14 cellular contexts compared by ENCODE assay signal in the genomic region with DNA sequence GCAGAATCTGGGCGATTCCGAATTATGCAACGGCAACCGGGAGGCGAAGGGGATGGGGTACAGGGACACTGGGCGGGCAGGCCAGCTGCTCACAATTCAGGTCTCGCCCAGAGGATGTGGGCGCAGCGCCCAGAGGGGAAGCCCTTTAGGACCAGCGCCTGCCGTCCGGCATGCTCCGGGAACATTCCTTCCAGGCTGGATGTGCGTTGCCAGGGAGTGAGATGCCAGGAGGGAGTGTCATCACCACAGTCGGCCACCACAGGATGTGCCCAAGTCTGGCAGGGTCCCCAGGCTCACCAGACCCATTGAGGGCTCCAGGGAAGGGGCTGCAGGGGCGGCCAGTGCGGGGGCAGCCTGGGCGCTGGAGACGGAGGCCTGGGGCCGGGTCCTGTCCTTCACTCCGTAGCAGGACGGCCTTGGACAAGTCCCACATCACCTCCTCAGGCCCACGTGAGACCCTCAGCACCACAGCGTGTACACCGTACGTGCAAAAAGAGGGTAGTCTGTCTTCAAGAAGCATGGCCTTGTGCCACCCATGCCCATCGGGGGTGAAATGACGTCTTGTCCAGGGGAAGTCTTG.
DNase-seq lines count a peak whose midpoint lies in the region; FAIRE-seq and TF ChIP-seq lines count a peak whose summit lies in the region.
"Had no signal": no experiment of that assay in that cellular context is flagged by ENCODE, and none has a peak within 500 bp of the region (broad histone marks: within the 10 kb centered on the region; RNA-seq: fewer than 3 reads in every experiment).

No MANE protein-coding gene starts in this region.

- no peaks in the 10 kb centered on the region for H3K36me3 ChIP-seq in mammary epithelial cell (ENCODE audit: insufficient read depth, low read length)
- H3K36me3 ChIP-seq: stomach had no signal

- H3K4me2 ChIP-seq in mammary epithelial cell (ENCODE audit: insufficient read depth, low read depth, low read length), result peak overlapping the region; percentile 48

- no peaks in the 10 kb centered on the region for H3K27me3 ChIP-seq in mammary epithelial cell (ENCODE audit: insufficient read depth, low read length)

- dilution Hi-C loops in mammary epithelial cell (cut with HindIII; ENCODE audit: low sequenced_read_pairs), result no loop called here

- no peak overlapping the region for H3K9ac ChIP-seq in mammary epithelial cell (ENCODE audit: insufficient read depth, low read length)

- peaks cover 29% of the 10 kb centered on the region for H3K4me1 ChIP-seq in mammary epithelial cell (ENCODE audit: insufficient read depth, low read length)

- no peak for DNase-seq in activated T-cell treated with anti-CD3 and anti-CD28 coated beads, Interleukin-2, amount 50 U/mL, for 24 hours
- no peak for DNase-seq in activated T-cell treated with anti-CD3 and anti-CD28 coated beads for 4 hours
- peak; percentile 34 for DNase-seq in mammary epithelial cell
- peak; percentile 80 for DNase-seq in medulla oblongata (ENCODE audit: extremely low spot score)
- peak; percentile 83 for DNase-seq in urothelium cell line (ENCODE audit: low spot score)
- no peak for DNase-seq in NCI-H69 (lab: John Stamatoyannopoulos, UW)
- no peak for DNase-seq in NCI-H526 (lab: John Stamatoyannopoulos, UW)
- no peak for DNase-seq in NCI-H1436 treated with DMSO at 0.1 percent for 48 hours (lab: John Stamatoyannopoulos, UW)
- DNase-seq: COR-L47; effector CD4-positive, alpha-beta T cell; immature natural killer cell; NCI-H1048; stomach had no signal

- H3K4me1 Mint-ChIP-seq in activated T-cell treated with anti-CD3 and anti-CD28 coated beads, Interleukin-2, amount 50 U/mL, for 24 hours (ENCODE audit: low read depth), result peaks cover 14% of the 10 kb centered on the region

- H3K4me3 ChIP-seq in mammary epithelial cell (replicated peaks in 1 of 3; ENCODE audit: insufficient read depth in 1 of 3, low read depth in 2 of 3, low read length in 3 of 3), result no peak overlapping the region
- H3K4me3 ChIP-seq: stomach had no signal

- peak overlapping the region; percentile 13 for H3K27ac Mint-ChIP-seq in activated T-cell treated with anti-CD3 and anti-CD28 coated beads, Interleukin-2, amount 50 U/mL, for 24 hours
- H3K27ac Mint-ChIP-seq: immature natural killer cell had no signal

- no peaks in the 10 kb centered on the region for H3K9me3 Mint-ChIP-seq in activated T-cell treated with anti-CD3 and anti-CD28 coated beads, Interleukin-2, amount 50 U/mL, for 24 hours
- H3K9me3 Mint-ChIP-seq: immature natural killer cell had no signal

- no peak for TF ChIP-seq CTCF in mammary epithelial cell (conservative IDR thresholded peaks at IDR 0.05 in 1 of 2, IDR thresholded peaks at IDR 0.05 in 1 of 2; ENCODE audit: extremely low read depth in 1 of 2, insufficient read depth in 1 of 2, low read depth in 1 of 2, low read length in 2 of 2)

- H3K36me3 Mint-ChIP-seq in activated T-cell treated with anti-CD3 and anti-CD28 coated beads, Interleukin-2, amount 50 U/mL, for 24 hours (ENCODE audit: low read depth), result no peaks in the 10 kb centered on the region
- H3K36me3 Mint-ChIP-seq: immature natural killer cell had no signal

- intact Hi-C loops in mammary epithelial cell (cut with micrococcal nuclease), result no loop called here

- no TSS peak for BruUV-seq in mammary epithelial cell (replicated peaks; lab: Mats Ljungman, UMichigan)

- CTCF ChIA-PET in mammary epithelial cell (lab: Charles Lee; ENCODE audit: low non-redundant PET), result no interaction called here

- WGBS in mammary epithelial cell (ENCODE audit: low coverage, missing lambda C conversion rate), result 11% methylated on average over 10 of the region's 28 CpGs

- in situ Hi-C loops in mammary epithelial cell (cut with MboI; ENCODE audit: low sequenced_read_pairs in 2 of 2), result no loop called here

- H4K20me1 ChIP-seq in mammary epithelial cell (ENCODE audit: insufficient read depth, low read length), result no peaks in the 10 kb centered on the region

- peaks cover 4% of the 10 kb centered on the region for H3K27me3 Mint-ChIP-seq in activated T-cell treated with anti-CD3 and anti-CD28 coated beads, Interleukin-2, amount 50 U/mL, for 24 hours

- no peak overlapping the region for H3K27ac ChIP-seq in mammary epithelial cell (ENCODE audit: insufficient read depth, low read depth, low read length)
- H3K27ac ChIP-seq: 22Rv1, stomach had no signal

- H3K9me3 ChIP-seq in mammary epithelial cell (replicated peaks; ENCODE audit: insufficient read depth, low read length), result peaks cover 2% of the 10 kb centered on the region

- H2AFZ ChIP-seq in mammary epithelial cell (ENCODE audit: low read depth, low read length), result peak overlapping the region; percentile 36

- no peaks in the 10 kb centered on the region for H3K79me2 ChIP-seq in mammary epithelial cell (ENCODE audit: insufficient read depth, low read length)

- no peak overlapping the region for H3K4me3 Mint-ChIP-seq in activated T-cell treated with anti-CD3 and anti-CD28 coated beads, Interleukin-2, amount 50 U/mL, for 24 hours
- H3K4me3 Mint-ChIP-seq: immature natural killer cell had no signal

- FAIRE-seq in urothelium cell line (lab: Jason Lieb, UNC), result peak; percentile 97

Comparison
In these comparisons a context has a peak if more than half of its experiments do, and no peak if none do; other contexts are left out.
1. DNase-seq: peak in mammary epithelial cell (single experiment), medulla oblongata (single experiment) and urothelium cell line (single experiment); none in activated T-cell treated with anti-CD3 and anti-CD28 coated beads, Interleukin-2, amount 50 U/mL, for 24 hours (single experiment), activated T-cell treated with anti-CD3 and anti-CD28 coated beads for 4 hours (single experiment), NCI-H69 (single experiment), NCI-H526 (0 of 2) and NCI-H1436 treated with DMSO at 0.1 percent for 48 hours (single experiment).